ENCODE assay signal across 26 cellular contexts in genomic region chr5:35363387-35363965, GRCh38.
"Had no signal": no experiment of that assay in that cellular context is flagged by ENCODE, and none has a peak within 500 bp of the region (broad histone marks: within the 10 kb centered on the region; RNA-seq: fewer than 3 reads in every experiment).

No MANE protein-coding gene starts in this region.

- H3K27me3 ChIP-seq: body of pancreas, colonic mucosa, heart right ventricle, left lung, right lobe of liver, tibial nerve had no signal

- H3K36me3 Mint-ChIP-seq: activated CD8-positive, alpha-beta memory T cell treated with anti-CD3 and anti-CD28 coated beads, Interleukin-2, amount 10 ng/mL, durations not matched to agents 7 days and 5 days; activated naive CD4-positive, alpha-beta T cell treated with anti-CD3 and anti-CD28 coated beads, Interleukin-2, amount 50 U/mL, for 72 hours had no signal

- DNase-seq: activated CD4-positive, alpha-beta T cell treated with anti-CD3 and anti-CD28 coated beads for 36 hours; activated CD4-positive, CD25-positive, alpha-beta regulatory T cell; activated CD8-positive, alpha-beta memory T cell treated with anti-CD3 and anti-CD28 coated beads, Interleukin-2, amount 10 ng/mL, durations not matched to agents 7 days and 5 days; activated CD8-positive, alpha-beta T cell treated with anti-CD3 and anti-CD28 coated beads, Interleukin-2, amount 10 ng/mL, durations not matched to agents 7 days and 5 days; activated T-cell treated with anti-CD3 and anti-CD28 coated beads, Interleukin-2, amount 50 U/mL, for 48 hours; anterior cingulate cortex; body of pancreas; cerebellar nuclear complex; colonic mucosa; effector CD8-positive, alpha-beta T cell; foreskin fibroblast; heart right ventricle; kidney glomerular epithelial cell; left lung; posterior cingulate gyrus; right lobe of liver; stimulated activated CD4-positive, alpha-beta T cell treated with anti-CD3 and anti-CD28 coated beads, Interleukin-15, amount 100 ng/mL, for 24 hours; stimulated activated CD4-positive, alpha-beta T cell treated with anti-CD3 and anti-CD28 coated beads, Interleukin-2, amount 100 ng/mL, for 24 hours; stimulated activated naive CD4-positive, alpha-beta T cell; T-helper 1 cell had no signal

- H3K4me3 Mint-ChIP-seq: activated CD4-positive, alpha-beta T cell treated with anti-CD3 and anti-CD28 coated beads for 36 hours; activated CD8-positive, alpha-beta memory T cell treated with anti-CD3 and anti-CD28 coated beads, Interleukin-2, amount 10 ng/mL, durations not matched to agents 7 days and 5 days; activated CD8-positive, alpha-beta T cell treated with anti-CD3 and anti-CD28 coated beads, Interleukin-2, amount 10 ng/mL, durations not matched to agents 7 days and 5 days; nephron; T-helper 2 cell treated with Interferon-gamma antibody and Interleukin-4, amounts not matched to agents 5 μg/mL and 100 μg/mL, for 36 hours had no signal

- H3K36me3 ChIP-seq: colonic mucosa, heart right ventricle, left lung, right lobe of liver, tibial nerve had no signal

- H3K9me3 Mint-ChIP-seq: activated naive CD4-positive, alpha-beta T cell treated with anti-CD3 and anti-CD28 coated beads, Interleukin-2, amount 50 U/mL, for 72 hours; activated T-helper 2 cell treated with anti-CD3 and anti-CD28 coated beads, Interferon-gamma antibody, Interleukin-2, Interleukin-4, amounts not matched to agents 10 μg/mL and 5 μg/mL and 100 μg/mL, durations not matched to agents 14 hours and 24 hours and 36 hours; nephron; T-helper 2 cell treated with Interferon-gamma antibody and Interleukin-4, amounts not matched to agents 5 μg/mL and 100 μg/mL, for 36 hours had no signal

- H3K27ac ChIP-seq: body of pancreas, colonic mucosa, heart right ventricle, left lung, right lobe of liver had no signal

- H3K4me3 ChIP-seq: body of pancreas, colonic mucosa, heart right ventricle, left lung, lung, right lobe of liver, tibial nerve had no signal

- H3K4me1 ChIP-seq: body of pancreas, colonic mucosa, heart right ventricle, left lung, right lobe of liver had no signal

- H3K9me3 ChIP-seq: body of pancreas, colonic mucosa, heart right ventricle, left lung, right lobe of liver, tibial nerve had no signal

- ATAC-seq: activated CD4-positive, alpha-beta T cell treated with anti-CD3 and anti-CD28 coated beads for 36 hours; activated CD8-positive, alpha-beta memory T cell treated with anti-CD3 and anti-CD28 coated beads, Interleukin-2, amount 10 ng/mL, durations not matched to agents 7 days and 5 days; activated CD8-positive, alpha-beta T cell treated with anti-CD3 and anti-CD28 coated beads, Interleukin-2, amount 10 ng/mL, durations not matched to agents 7 days and 5 days; activated naive CD4-positive, alpha-beta T cell treated with anti-CD3 and anti-CD28 coated beads, Interleukin-2, amount 50 U/mL, for 72 hours; body of pancreas; heart right ventricle; left lung; right lobe of liver had no signal

- H3K4me1 Mint-ChIP-seq: activated CD4-positive, alpha-beta T cell treated with anti-CD3 and anti-CD28 coated beads for 36 hours; activated CD8-positive, alpha-beta memory T cell treated with anti-CD3 and anti-CD28 coated beads, Interleukin-2, amount 10 ng/mL, durations not matched to agents 7 days and 5 days had no signal

- H3K27ac Mint-ChIP-seq: activated CD4-positive, alpha-beta T cell treated with anti-CD3 and anti-CD28 coated beads for 36 hours; activated CD8-positive, alpha-beta memory T cell treated with anti-CD3 and anti-CD28 coated beads, Interleukin-2, amount 10 ng/mL, durations not matched to agents 7 days and 5 days; activated CD8-positive, alpha-beta T cell treated with anti-CD3 and anti-CD28 coated beads, Interleukin-2, amount 10 ng/mL, durations not matched to agents 7 days and 5 days; activated naive CD4-positive, alpha-beta T cell treated with anti-CD3 and anti-CD28 coated beads, Interleukin-2, amount 50 U/mL, for 72 hours; activated T-helper 2 cell treated with anti-CD3 and anti-CD28 coated beads, Interferon-gamma antibody, Interleukin-2, Interleukin-4, amounts not matched to agents 10 μg/mL and 5 μg/mL and 100 μg/mL, durations not matched to agents 14 hours and 24 hours and 36 hours; nephron; T-helper 2 cell treated with Interferon-gamma antibody and Interleukin-4, amounts not matched to agents 5 μg/mL and 100 μg/mL, for 36 hours had no signal
